Comparison of ENCODE assay signal across 18 cellular contexts in genomic region chr20:63494420-63495166, GRCh38. TPM values are rescaled to one million over a fixed set of nuclear protein-coding genes. Genes with fewer than 3 reads are reported as not detected.
"Had no signal": no experiment of that assay in that cellular context is flagged by ENCODE, and none has a peak within 500 bp of the region (broad histone marks: within the 10 kb centered on the region; RNA-seq: fewer than 3 reads in every experiment).

No MANE protein-coding gene starts in this region.

- FAIRE-seq: astrocyte, frontal cortex had no signal

- H3K4me2 ChIP-seq: hepatocyte had no signal

- H3K79me2 ChIP-seq: hepatocyte had no signal

- H2AFZ ChIP-seq: hepatocyte had no signal

- H3K27ac ChIP-seq: colonic mucosa, hepatocyte, vagina had no signal

- H3K9me3 ChIP-seq: colonic mucosa, mucosa of descending colon, vagina had no signal

- H3K36me3 ChIP-seq: colonic mucosa, vagina had no signal

- H3K4me3 ChIP-seq: colonic mucosa, hepatocyte, mucosa of descending colon, vagina had no signal

- ATAC-seq: activated CD8-positive, alpha-beta T cell treated with anti-CD3 and anti-CD28 coated beads, Interleukin-2, amount 10 ng/mL, durations not matched to agents 7 days and 5 days; mucosa of descending colon; naive thymus-derived CD8-positive, alpha-beta T cell; SK-N-SH treated with all-trans-retinoic acid at 6 μM for 48 hours had no signal

- DNase-seq: activated CD4-positive, alpha-beta T cell treated with anti-CD3 and anti-CD28 coated beads for 48 hours; activated CD8-positive, alpha-beta memory T cell treated with anti-CD3 and anti-CD28 coated beads, Interleukin-2, amount 50 U/mL, for 48 hours; activated CD8-positive, alpha-beta T cell treated with anti-CD3 and anti-CD28 coated beads, Interleukin-2, amount 10 ng/mL, durations not matched to agents 7 days and 5 days; activated naive CD4-positive, alpha-beta T cell; colonic mucosa; effector CD4-positive, alpha-beta T cell; mammary epithelial cell; mucosa of descending colon; naive thymus-derived CD8-positive, alpha-beta T cell; stimulated activated CD4-positive, alpha-beta T cell treated with anti-CD3 and anti-CD28 coated beads, Interleukin-4, amount 100 ng/mL, for 1 hour had no signal

RNA-seq across cellular contexts. Expression of gene EEF1A2, which starts 4.3 kb away (rescaled TPM):
- total RNA-seq: activated CD8-positive, alpha-beta T cell treated with anti-CD3 and anti-CD28 coated beads, Interleukin-2, amount 10 ng/mL, durations not matched to agents 7 days and 5 days had no signal
- polyA plus RNA-seq: naive thymus-derived CD8-positive, alpha-beta T cell had no signal

RNA-seq across cellular contexts. Expression of gene KCNQ2, which starts 22.1 kb away (rescaled TPM):
- total RNA-seq: activated CD8-positive, alpha-beta T cell treated with anti-CD3 and anti-CD28 coated beads, Interleukin-2, amount 10 ng/mL, durations not matched to agents 7 days and 5 days; fibroblast of lung; mammary epithelial cell; pulmonary artery endothelial cell; T-helper 1 cell treated with Interleukin-12 subunit alpha and Interleukin-12 subunit beta and Interleukin-4 antibody, amounts not matched to agents 30 ng/mL and 1 ng/mL, for 36 hours had no signal
- polyA plus RNA-seq: fibroblast of lung; mammary epithelial cell; naive thymus-derived CD8-positive, alpha-beta T cell had no signal

RNA-seq across cellular contexts. Expression of gene PTK6, which starts 42.6 kb away (rescaled TPM):
- total RNA-seq: frontal cortex had no signal
- polyA plus RNA-seq: fibroblast of lung had no signal

RNA-seq across cellular contexts. Expression of gene SRMS, which starts 53.0 kb away (rescaled TPM):
- total RNA-seq: activated CD8-positive, alpha-beta T cell treated with anti-CD3 and anti-CD28 coated beads, Interleukin-2, amount 10 ng/mL, durations not matched to agents 7 days and 5 days; fibroblast of lung; frontal cortex; hepatocyte; naive thymus-derived CD8-positive, alpha-beta T cell; pulmonary artery endothelial cell; T-helper 1 cell treated with Interleukin-12 subunit alpha and Interleukin-12 subunit beta and Interleukin-4 antibody, amounts not matched to agents 30 ng/mL and 1 ng/mL, for 36 hours; vagina had no signal
- polyA plus RNA-seq: fibroblast of lung; hepatocyte; naive thymus-derived CD8-positive, alpha-beta T cell had no signal
